ENCODE assay signal across 8 cellular contexts in the genomic region with DNA sequence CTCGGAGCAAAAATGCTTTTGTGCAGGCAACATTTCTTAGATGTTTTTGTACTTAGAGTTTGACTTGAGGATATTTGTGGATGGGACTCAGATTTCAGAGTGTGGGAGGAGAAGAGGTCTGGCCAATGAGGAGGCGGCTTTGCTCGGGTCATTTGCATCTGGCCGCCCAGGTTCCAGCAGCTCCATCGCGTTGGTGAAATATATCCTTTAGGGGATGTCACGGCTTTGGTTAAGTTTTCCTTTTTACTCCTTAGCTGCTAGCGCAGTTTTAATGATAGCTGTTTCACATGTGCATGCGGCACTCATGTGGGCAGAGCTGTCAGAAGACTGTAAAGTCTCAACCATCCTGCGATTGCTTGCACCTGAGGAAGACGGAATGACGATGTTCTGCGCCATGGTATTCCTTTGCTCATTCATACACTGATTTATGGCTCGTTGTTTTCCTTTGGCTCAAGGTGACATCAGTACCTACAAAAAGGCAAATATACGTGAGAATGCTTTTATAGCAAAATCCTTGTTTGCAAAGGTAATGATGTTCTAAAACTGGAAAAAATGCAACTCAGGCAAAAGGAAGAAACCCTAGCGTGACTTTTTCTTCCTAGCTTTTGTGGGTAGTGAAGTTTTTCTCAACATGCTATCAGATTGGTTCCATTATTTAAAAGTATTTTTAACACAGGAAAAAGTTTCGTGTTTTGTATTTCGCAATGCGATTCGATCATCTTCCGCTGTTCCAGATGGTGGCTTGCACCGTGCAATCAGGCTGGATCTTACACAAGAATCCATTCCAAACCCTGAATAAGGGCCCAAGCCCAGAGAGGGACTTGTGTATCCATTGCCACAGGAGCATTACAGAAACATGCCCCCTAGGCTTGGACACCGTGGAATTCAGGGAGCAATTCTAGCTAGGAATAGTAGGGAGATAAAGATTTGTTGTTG.
A peak's percentile ranks its signal among the peaks of the same experiment; 100 is the strongest.
DNase-seq lines count a peak whose midpoint lies in the region; ATAC-seq, FAIRE-seq and TF ChIP-seq lines count a peak whose summit lies in the region.

No MANE protein-coding gene starts in this region.

- TF ChIP-seq EP300 in stomach (IDR thresholded peaks at IDR 0.05): no peak

- no peaks in the 10 kb centered on the region for H3K9me3 Mint-ChIP-seq in activated CD4-positive, alpha-beta T cell treated with anti-CD3 and anti-CD28 coated beads, Interleukin-2, amount 10 ng/mL, durations not matched to agents 7 days and 5 days

- WGBS in stomach, 5 donors: 23 to 30% (median 26%) methylated on average over 23 of the region's 23 CpGs

- peak; percentile 96 for ATAC-seq in left colon

- in situ Hi-C loops in GM13977 (cut with MboI; ENCODE audit: low pct_unique_long_range_greater_than_20kb, low sequenced_read_pairs, unreplicated experiment): no loop called here

- H3K36me3 ChIP-seq in stomach: no peaks in the 10 kb centered on the region

- H3K27me3 Mint-ChIP-seq in activated CD4-positive, alpha-beta T cell treated with anti-CD3 and anti-CD28 coated beads, Interleukin-2, amount 10 ng/mL, durations not matched to agents 7 days and 5 days: peaks cover 17% of the 10 kb centered on the region

- peaks cover 5 to 28% (median 14%) of the 10 kb centered on the region in 4 donors for H3K4me1 ChIP-seq in stomach

- H3K27me3 ChIP-seq in stomach: no peaks in the 10 kb centered on the region

- DNase-seq in H54 (ENCODE audit: insufficient read length, low spot score) (peak; percentile 21), NCI-H69 (lab: John Stamatoyannopoulos, UW) (peak; percentile 29), dedifferentiated amniotic fluid mesenchymal stem cell (ENCODE audit: extremely low spot score) (peak; percentile 94), left colon (peak; percentile 51 to 52), stomach (peak; percentile 66), GM13977 (ENCODE audit: low spot score) (no peak)
- no peak for DNase-seq in activated CD4-positive, alpha-beta T cell treated with anti-CD3 and anti-CD28 coated beads, Interleukin-2, amount 10 ng/mL, durations not matched to agents 7 days and 5 days
- DNase-seq in activated CD4-positive, alpha-beta T cell treated with anti-CD3 and anti-CD28 coated beads for 48 hours: no peak

- H3K4me3 Mint-ChIP-seq in activated CD4-positive, alpha-beta T cell treated with anti-CD3 and anti-CD28 coated beads, Interleukin-2, amount 10 ng/mL, durations not matched to agents 7 days and 5 days: no peak overlapping the region

- no peak for FAIRE-seq in H54 (lab: Jason Lieb, UNC)

- intact Hi-C loops in left colon (cut with DNase I, micrococcal nuclease) (no loop called here), stomach (cut with DNase I; ENCODE audit: low total_unique reads) (no loop called here)

- H3K4me3 ChIP-seq in stomach: peak overlapping the region; percentile 13 to 28 (median 16)

- POLR2A ChIA-PET in activated CD4-positive, alpha-beta T cell treated with anti-CD3 and anti-CD28 coated beads, Interleukin-2, amount 10 ng/mL, durations not matched to agents 7 days and 5 days (lab: Charles Lee): no interaction called here

- TF ChIP-seq CTCF in stomach (IDR thresholded peaks at IDR 0.05) (no peak), GM13977 (IDR thresholded peaks at IDR 0.05; ENCODE audit: extremely low read depth, insufficient read depth, missing control alignments) (no peak)

- peak overlapping the region; percentile 65 to 88 (median 76) for H3K27ac ChIP-seq in stomach

- CTCF ChIA-PET in activated CD4-positive, alpha-beta T cell treated with anti-CD3 and anti-CD28 coated beads, Interleukin-2, amount 10 ng/mL, durations not matched to agents 7 days and 5 days (lab: Charles Lee): no interaction called here

- H3K27ac Mint-ChIP-seq in activated CD4-positive, alpha-beta T cell treated with anti-CD3 and anti-CD28 coated beads, Interleukin-2, amount 10 ng/mL, durations not matched to agents 7 days and 5 days: no peak overlapping the region

- no peaks in the 10 kb centered on the region for H3K36me3 Mint-ChIP-seq in activated CD4-positive, alpha-beta T cell treated with anti-CD3 and anti-CD28 coated beads, Interleukin-2, amount 10 ng/mL, durations not matched to agents 7 days and 5 days (ENCODE audit: low read depth)

- no peaks in the 10 kb centered on the region for H3K9me3 ChIP-seq in stomach

- no peaks in the 10 kb centered on the region for H3K4me1 Mint-ChIP-seq in activated CD4-positive, alpha-beta T cell treated with anti-CD3 and anti-CD28 coated beads, Interleukin-2, amount 10 ng/mL, durations not matched to agents 7 days and 5 days

- no peak for TF ChIP-seq POLR2A in H54 (IDR thresholded peaks at IDR 0.05; ENCODE audit: low read depth, low read length)
- no peak for TF ChIP-seq POLR2A in stomach (IDR thresholded peaks at IDR 0.05)

Comparison
In these comparisons a context has a peak if more than half of its experiments do, and no peak if none do; other contexts are left out.
1. DNase-seq: peak in H54 (single experiment), NCI-H69 (single experiment), dedifferentiated amniotic fluid mesenchymal stem cell (single experiment), left colon (2 of 2) and stomach (single experiment); none in activated CD4-positive, alpha-beta T cell treated with anti-CD3 and anti-CD28 coated beads, Interleukin-2, amount 10 ng/mL, durations not matched to agents 7 days and 5 days (single experiment), activated CD4-positive, alpha-beta T cell treated with anti-CD3 and anti-CD28 coated beads for 48 hours (single experiment) and GM13977 (single experiment).